Comparison of ENCODE assay signal across 12 cellular contexts in the genomic region with DNA sequence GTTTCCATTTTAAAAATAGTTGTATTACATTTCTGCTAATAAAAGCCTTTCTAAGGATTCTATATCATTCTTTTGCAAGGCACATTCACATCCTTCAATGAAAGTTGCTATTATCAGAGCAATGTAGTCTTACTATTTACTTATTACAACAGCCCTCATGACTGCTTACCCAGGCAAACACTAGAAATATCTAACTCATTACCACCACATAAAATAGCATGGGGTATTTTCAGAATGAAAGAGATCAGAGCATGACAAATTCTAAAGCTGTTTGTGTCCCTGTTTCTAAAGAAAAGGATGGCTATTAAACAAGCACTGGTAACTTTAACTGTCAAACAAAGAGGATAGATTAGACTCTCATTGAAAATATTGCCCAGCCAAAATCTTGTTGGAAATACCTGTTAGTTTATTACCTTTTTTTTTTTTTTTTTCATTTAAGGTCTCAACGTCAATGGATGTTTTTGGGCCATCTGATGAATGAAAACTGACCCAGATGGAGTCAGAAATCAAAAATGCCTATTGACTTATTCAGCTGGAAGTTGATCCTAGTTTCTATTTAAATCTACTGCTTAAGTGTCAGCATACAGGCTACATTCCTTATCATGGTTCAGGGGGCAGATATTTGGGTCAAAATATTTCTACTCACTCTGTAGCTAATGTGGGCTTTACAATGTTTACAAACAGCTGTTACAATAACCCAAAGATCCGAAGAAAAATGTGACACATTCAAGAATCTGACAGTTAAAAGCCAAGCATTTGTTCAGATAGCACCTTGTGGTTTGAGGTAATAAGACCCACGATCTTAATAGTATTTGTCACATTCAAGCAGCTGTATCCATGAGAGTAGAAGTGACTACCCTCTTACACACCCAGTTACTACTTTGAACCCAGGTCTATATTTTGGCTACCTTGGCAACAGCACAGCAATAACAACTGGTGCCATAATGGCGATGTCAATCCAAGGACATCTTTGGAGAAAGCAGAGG.
DNase-seq lines count a peak whose midpoint lies in the region; TF ChIP-seq lines count a peak whose summit lies in the region.
"Had no signal": no experiment of that assay in that cellular context is flagged by ENCODE, and none has a peak within 500 bp of the region (broad histone marks: within the 10 kb centered on the region; RNA-seq: fewer than 3 reads in every experiment).

No MANE protein-coding gene starts in this region.

- no peaks in the 10 kb centered on the region for H3K23me2 ChIP-seq in H9 (ENCODE audit: insufficient read length, low read depth, low read length, poor library complexity, severe bottlenecking)

- H2AFZ ChIP-seq in osteoblast (ENCODE audit: low read length) (no peak overlapping the region), H9 (ENCODE audit: low read length) (no peak overlapping the region)

- H3K18ac ChIP-seq in H9 (ENCODE audit: insufficient read length, low read depth, low read length): no peak overlapping the region

- no peak overlapping the region for H2BK15ac ChIP-seq in H9 (ENCODE audit: low read depth, low read length)

- H3K4me1 ChIP-seq in osteoblast (ENCODE audit: insufficient read depth, low read length) (peaks cover 14% of the 10 kb centered on the region), H9 (ENCODE audit: insufficient read depth, low read length) (no peaks in the 10 kb centered on the region)

- H3K4me1 Mint-ChIP-seq in H9: peaks cover 9% of the 10 kb centered on the region in 2 experiments

- no peak overlapping the region for H3K4ac ChIP-seq in H9 (ENCODE audit: low read depth, low read length)

- H3K9ac ChIP-seq in H9 (ENCODE audit: extremely low read depth, insufficient read length, low read length): no peak overlapping the region

- no peaks in the 10 kb centered on the region for H3K79me2 ChIP-seq in osteoblast (ENCODE audit: insufficient read depth, low read length)
- H3K79me2 ChIP-seq in H9 (ENCODE audit: insufficient read depth, low read length): no peaks in the 10 kb centered on the region

- DNase-seq in ELR (ENCODE audit: low read depth): peak; percentile 23
- DNase-seq in NCI-H146 (lab: John Stamatoyannopoulos, UW): peak; percentile 35
- peak; percentile 48 for DNase-seq in astrocyte of the spinal cord (ENCODE audit: low read depth, low spot score)
- no peak for DNase-seq in osteoblast (ENCODE audit: insufficient read length, low spot score, missing footprints)
- no peak for DNase-seq in retina
- no peak for DNase-seq in H9
- DNase-seq in lower leg skin (ENCODE audit: low spot score in 2 of 2): no peak
- DNase-seq in OCI-M2 (lab: John Stamatoyannopoulos, UW; ENCODE audit: unreplicated experiment): no peak
- DNase-seq: activated CD4-positive, alpha-beta T cell treated with anti-CD3 and anti-CD28 coated beads for 4 hours; caudate nucleus; NCI-H524 had no signal

- no peak overlapping the region for H2BK12ac ChIP-seq in H9 (ENCODE audit: insufficient read length, low read depth, low read length)

- H2BK120ac ChIP-seq in H9 (ENCODE audit: low read depth, low read length, poor library complexity, severe bottlenecking): no peak overlapping the region

- TF ChIP-seq CTCF in astrocyte of the spinal cord (IDR thresholded peaks at IDR 0.05; ENCODE audit: low read depth, low read length): no peak
- TF ChIP-seq CTCF in osteoblast (IDR thresholded peaks at IDR 0.05; ENCODE audit: extremely low read depth, low read depth, low read length): no peak
- TF ChIP-seq CTCF in H9 (conservative IDR thresholded peaks at IDR 0.05): no peak
- TF ChIP-seq CTCF in lower leg skin (IDR thresholded peaks at IDR 0.05): no peak

- H3K4me2 ChIP-seq in osteoblast (ENCODE audit: insufficient read depth, low read length) (peak overlapping the region; percentile 15), H9 (ENCODE audit: insufficient read depth, insufficient read length, low read length) (no peak overlapping the region)

- in situ Hi-C loops in astrocyte of the spinal cord (cut with HindIII; ENCODE audit: low sequenced_read_pairs): no loop called here

- H4K5ac ChIP-seq in H9 (ENCODE audit: insufficient read length, low read depth, low read length): no peak overlapping the region

- no peaks in the 10 kb centered on the region for H3K79me1 ChIP-seq in H9 (ENCODE audit: insufficient read depth, low read depth, low read length, poor library complexity, severe bottlenecking)

- H3K9me3 ChIP-seq in osteoblast (ENCODE audit: low read depth, low read length) (no peaks in the 10 kb centered on the region), H9 (ENCODE audit: control insufficient read depth, low read depth, low read length) (no peaks in the 10 kb centered on the region)

- H4K8ac ChIP-seq in H9 (replicated peaks; ENCODE audit: insufficient read length, low read depth, low read length): no peak overlapping the region

- no peak overlapping the region for H3K23ac ChIP-seq in H9 (ENCODE audit: insufficient read length, low read depth, low read length)

- no peak overlapping the region for H3K56ac ChIP-seq in H9 (ENCODE audit: insufficient read length, low read depth, low read length)

- no peak overlapping the region for H3K14ac ChIP-seq in H9 (ENCODE audit: insufficient read depth, low read length)

- H2AK5ac ChIP-seq in H9 (ENCODE audit: insufficient read length, low read length): no peak overlapping the region

- H3K27ac ChIP-seq in osteoblast (ENCODE audit: low read depth, low read length) (peak overlapping the region; percentile 18), H9 (ENCODE audit: insufficient read length, low read depth, low read length) (no peak overlapping the region)

- no peak overlapping the region for H3K4me3 Mint-ChIP-seq in H9
- H3K4me3 Mint-ChIP-seq: CD14-positive monocyte had no signal

- no peak overlapping the region for H2BK5ac ChIP-seq in H9 (ENCODE audit: insufficient read length, low read length)

- no peak for TF ChIP-seq POLR2A in lower leg skin (IDR thresholded peaks at IDR 0.05)

- no peaks in the 10 kb centered on the region for H3K9me3 Mint-ChIP-seq in H9
- H3K9me3 Mint-ChIP-seq: CD14-positive monocyte had no signal

- H3K27me3 ChIP-seq in osteoblast (ENCODE audit: insufficient read depth, low read length): no peaks in the 10 kb centered on the region
- H3K27me3 ChIP-seq in H9 (ENCODE audit: insufficient read depth, low read length): no peaks in the 10 kb centered on the region

- H3K36me3 Mint-ChIP-seq in H9 (ENCODE audit: insufficient read depth in 1 of 3, low read depth in 3 of 3): no peaks in the 10 kb centered on the region
- H3K36me3 Mint-ChIP-seq: CD14-positive monocyte had no signal

- no peak overlapping the region for H3T11ph ChIP-seq in H9 (ENCODE audit: low read length)

- intact Hi-C loops in lower leg skin (cut with DNase I; ENCODE audit: low total_unique reads): no loop called here

- H3K27ac Mint-ChIP-seq in H9: no peak overlapping the region
- H3K27ac Mint-ChIP-seq: CD14-positive monocyte had no signal

- H4K91ac ChIP-seq in H9 (ENCODE audit: insufficient read length, low read depth, low read length): no peak overlapping the region

- no peak overlapping the region for H2BK20ac ChIP-seq in H9 (ENCODE audit: low read depth, low read length, poor library complexity, severe bottlenecking)

- WGBS in H9 (ENCODE audit: extremely low coverage, insufficient read length, low lambda C conversion rate): no CpG with 5 or more reads among the region's 4 CpGs
- WGBS in lower leg skin, 2 donors: 72 to 84% methylated on average over 4 of the region's 4 CpGs

- H3K4me3 ChIP-seq in astrocyte of the spinal cord (ENCODE audit: low read depth, low read length): no peak overlapping the region
- H3K4me3 ChIP-seq in osteoblast (ENCODE audit: insufficient read depth, low read length): no peak overlapping the region
- H3K4me3 ChIP-seq in lower leg skin (ENCODE audit: low read depth, poor library complexity, severe bottlenecking): no peak overlapping the region

- H4K20me1 ChIP-seq in osteoblast (ENCODE audit: insufficient read depth, low read length) (no peaks in the 10 kb centered on the region), H9 (ENCODE audit: control insufficient read depth, insufficient read depth, insufficient read length) (no peaks in the 10 kb centered on the region)

- no peaks in the 10 kb centered on the region for H3K27me3 Mint-ChIP-seq in H9 (ENCODE audit: low read depth)

- no peaks in the 10 kb centered on the region for H3K36me3 ChIP-seq in osteoblast (ENCODE audit: insufficient read depth, low read length)

Comparison
In these comparisons a context has a peak if more than half of its experiments do, and no peak if none do; other contexts are left out.
1. DNase-seq: peak in ELR (single experiment), NCI-H146 (single experiment) and astrocyte of the spinal cord (single experiment); none in osteoblast (single experiment), retina (single experiment), H9 (single experiment), lower leg skin (0 of 2) and OCI-M2 (single experiment).